In genomic region chr5:149831492-149831891, GRCh38 we compare ENCODE assay signal across 8 cellular contexts.
DNase-seq lines count a peak whose midpoint lies in the region; ATAC-seq and TF ChIP-seq lines count a peak whose summit lies in the region.

No MANE protein-coding gene starts in this region.

- CTCF ChIA-PET in activated naive CD4-positive, alpha-beta T cell treated with anti-CD3 and anti-CD28 coated beads for 36 hours (lab: Charles Lee) = interaction anchor here (1.4 to 7.3 kb wide), 8 partner anchors 21 to 193 kb away, joined by 3 to 84 read pairs (median 38); partner anchors contain the start of gene SLC26A2

- TF ChIP-seq CTCF in osteocyte (IDR thresholded peaks at IDR 0.05) = no peak

- peaks cover 25% of the 10 kb centered on the region for H3K36me3 Mint-ChIP-seq in activated naive CD4-positive, alpha-beta T cell treated with anti-CD3 and anti-CD28 coated beads for 36 hours (ENCODE audit: low read depth)
- no peaks in the 10 kb centered on the region for H3K36me3 Mint-ChIP-seq in activated T-helper 2 cell treated with anti-CD3 and anti-CD28 coated beads, Interferon-gamma antibody, Interleukin-2, Interleukin-4, amounts not matched to agents 10 μg/mL and 5 μg/mL and 100 μg/mL, durations not matched to agents 14 hours and 24 hours and 36 hours (ENCODE audit: low read depth)
- H3K36me3 Mint-ChIP-seq in stimulated activated memory B cell treated with anti-CD40 and anti-IgM and Interleukin-4, amounts not matched to agents 10 μg/mL and 1 μg/mL and 100 μg/mL, for 72 hours = peaks cover 37% of the 10 kb centered on the region
- H3K36me3 Mint-ChIP-seq in osteocyte (ENCODE audit: unreplicated experiment) = no peaks in the 10 kb centered on the region

- peaks cover 7% of the 10 kb centered on the region for H3K4me1 Mint-ChIP-seq in activated naive CD4-positive, alpha-beta T cell treated with anti-CD3 and anti-CD28 coated beads for 36 hours (ENCODE audit: low read depth)
- peaks cover 11% of the 10 kb centered on the region for H3K4me1 Mint-ChIP-seq in activated T-helper 2 cell treated with anti-CD3 and anti-CD28 coated beads, Interferon-gamma antibody, Interleukin-2, Interleukin-4, amounts not matched to agents 10 μg/mL and 5 μg/mL and 100 μg/mL, durations not matched to agents 14 hours and 24 hours and 36 hours (ENCODE audit: low read depth)
- H3K4me1 Mint-ChIP-seq in stimulated activated memory B cell treated with anti-CD40 and anti-IgM and Interleukin-4, amounts not matched to agents 10 μg/mL and 1 μg/mL and 100 μg/mL, for 72 hours = peaks cover 24% of the 10 kb centered on the region
- H3K4me1 Mint-ChIP-seq in osteocyte (ENCODE audit: unreplicated experiment) = peaks cover 13% of the 10 kb centered on the region

- no peak overlapping the region for H3K4me3 Mint-ChIP-seq in activated naive CD4-positive, alpha-beta T cell treated with anti-CD3 and anti-CD28 coated beads for 36 hours
- H3K4me3 Mint-ChIP-seq in activated T-helper 2 cell treated with anti-CD3 and anti-CD28 coated beads, Interferon-gamma antibody, Interleukin-2, Interleukin-4, amounts not matched to agents 10 μg/mL and 5 μg/mL and 100 μg/mL, durations not matched to agents 14 hours and 24 hours and 36 hours (ENCODE audit: low read depth) = no peak overlapping the region
- H3K4me3 Mint-ChIP-seq in stimulated activated memory B cell treated with anti-CD40 and anti-IgM and Interleukin-4, amounts not matched to agents 10 μg/mL and 1 μg/mL and 100 μg/mL, for 72 hours = no peak overlapping the region
- H3K4me3 Mint-ChIP-seq in osteocyte (ENCODE audit: unreplicated experiment) = no peak overlapping the region

- peak overlapping the region; percentile 11 for H3K27ac Mint-ChIP-seq in activated naive CD4-positive, alpha-beta T cell treated with anti-CD3 and anti-CD28 coated beads for 36 hours
- no peak overlapping the region for H3K27ac Mint-ChIP-seq in activated T-helper 2 cell treated with anti-CD3 and anti-CD28 coated beads, Interferon-gamma antibody, Interleukin-2, Interleukin-4, amounts not matched to agents 10 μg/mL and 5 μg/mL and 100 μg/mL, durations not matched to agents 14 hours and 24 hours and 36 hours
- no peak overlapping the region for H3K27ac Mint-ChIP-seq in stimulated activated memory B cell treated with anti-CD40 and anti-IgM and Interleukin-4, amounts not matched to agents 10 μg/mL and 1 μg/mL and 100 μg/mL, for 72 hours
- no peak overlapping the region for H3K27ac Mint-ChIP-seq in osteocyte (ENCODE audit: unreplicated experiment)

- ATAC-seq in HG03159 (IDR thresholded peaks at IDR 0.05; ENCODE audit: unreplicated experiment) (peak; percentile 73), HG03025 (IDR thresholded peaks at IDR 0.05; ENCODE audit: low FRiP score, unreplicated experiment) (no peak)
- ATAC-seq in stimulated activated memory B cell treated with anti-CD40 and anti-IgM and Interleukin-4, amounts not matched to agents 10 μg/mL and 1 μg/mL and 100 μg/mL, for 72 hours = peak; percentile 93

- H3K27me3 Mint-ChIP-seq in activated naive CD4-positive, alpha-beta T cell treated with anti-CD3 and anti-CD28 coated beads for 36 hours (ENCODE audit: low read depth) = no peaks in the 10 kb centered on the region
- H3K27me3 Mint-ChIP-seq in activated T-helper 2 cell treated with anti-CD3 and anti-CD28 coated beads, Interferon-gamma antibody, Interleukin-2, Interleukin-4, amounts not matched to agents 10 μg/mL and 5 μg/mL and 100 μg/mL, durations not matched to agents 14 hours and 24 hours and 36 hours (ENCODE audit: low read depth) = no peaks in the 10 kb centered on the region
- H3K27me3 Mint-ChIP-seq in stimulated activated memory B cell treated with anti-CD40 and anti-IgM and Interleukin-4, amounts not matched to agents 10 μg/mL and 1 μg/mL and 100 μg/mL, for 72 hours = no peaks in the 10 kb centered on the region
- no peaks in the 10 kb centered on the region for H3K27me3 Mint-ChIP-seq in osteocyte (ENCODE audit: unreplicated experiment)

- no peaks in the 10 kb centered on the region for H3K9me3 Mint-ChIP-seq in activated naive CD4-positive, alpha-beta T cell treated with anti-CD3 and anti-CD28 coated beads for 36 hours
- no peaks in the 10 kb centered on the region for H3K9me3 Mint-ChIP-seq in activated T-helper 2 cell treated with anti-CD3 and anti-CD28 coated beads, Interferon-gamma antibody, Interleukin-2, Interleukin-4, amounts not matched to agents 10 μg/mL and 5 μg/mL and 100 μg/mL, durations not matched to agents 14 hours and 24 hours and 36 hours
- no peaks in the 10 kb centered on the region for H3K9me3 Mint-ChIP-seq in stimulated activated memory B cell treated with anti-CD40 and anti-IgM and Interleukin-4, amounts not matched to agents 10 μg/mL and 1 μg/mL and 100 μg/mL, for 72 hours
- no peaks in the 10 kb centered on the region for H3K9me3 Mint-ChIP-seq in osteocyte (ENCODE audit: unreplicated experiment)

- intact Hi-C loops in activated naive CD4-positive, alpha-beta T cell treated with anti-CD3 and anti-CD28 coated beads for 36 hours (cut with micrococcal nuclease) = loop anchor here (5.0 kb wide), 1 partner anchor 291 kb away; no protein-coding TSS in a partner anchor
- intact Hi-C loops in activated T-helper 2 cell treated with anti-CD3 and anti-CD28 coated beads, Interferon-gamma antibody, Interleukin-2, Interleukin-4, amounts not matched to agents 10 μg/mL and 5 μg/mL and 100 μg/mL, durations not matched to agents 14 hours and 24 hours and 36 hours (cut with micrococcal nuclease) = no loop called here

- peak; percentile 75 for DNase-seq in activated naive CD4-positive, alpha-beta T cell treated with anti-CD3 and anti-CD28 coated beads for 36 hours
- no peak for DNase-seq in activated naive CD4-positive, alpha-beta T cell (lab: John Stamatoyannopoulos, UW)
- DNase-seq in activated T-helper 2 cell treated with anti-CD3 and anti-CD28 coated beads, Interferon-gamma antibody, Interleukin-2, Interleukin-4, amounts not matched to agents 10 μg/mL and 5 μg/mL and 100 μg/mL, durations not matched to agents 14 hours and 24 hours and 36 hours (ENCODE audit: low spot score) = peak; percentile 14
- no peak for DNase-seq in osteocyte (ENCODE audit: extremely low spot score, unreplicated experiment)
- DNase-seq in NCI-H510A treated with DMSO at 0.1 percent for 48 hours (lab: John Stamatoyannopoulos, UW) = no peak

Comparison
In these comparisons a context has a peak if more than half of its experiments do, and no peak if none do; other contexts are left out.
1. DNase-seq: peak in activated naive CD4-positive, alpha-beta T cell treated with anti-CD3 and anti-CD28 coated beads for 36 hours (single experiment) and activated T-helper 2 cell treated with anti-CD3 and anti-CD28 coated beads, Interferon-gamma antibody, Interleukin-2, Interleukin-4, amounts not matched to agents 10 μg/mL and 5 μg/mL and 100 μg/mL, durations not matched to agents 14 hours and 24 hours and 36 hours (single experiment); none in activated naive CD4-positive, alpha-beta T cell (0 of 4), osteocyte (single experiment) and NCI-H510A treated with DMSO at 0.1 percent for 48 hours (single experiment).